ENCODE assay signal across 1 cellular context in genomic region chr19:35509861-35510625, GRCh38.
TF ChIP-seq lines count a peak whose summit lies in the region.

No MANE protein-coding gene starts in this region.

TF ChIP-seq in K562, 482 proteins besides CTCF, POLR2A, EP300 and RAD21:
- TF ChIP-seq CREM (IDR thresholded peaks at IDR 0.05; ENCODE audit: low read depth) (peak; percentile 37; the same call in 1 of the 2 replicates), RCOR1 (IDR thresholded peaks at IDR 0.05; ENCODE audit: borderline replicate concordance in 1 of 2, low read depth in 2 of 2, low read length in 2 of 2) (0 out of 4 replicates have a peak, but pooled peaks of 1 of the 2 experiments have one; percentile 33), MLLT1 (IDR thresholded peaks at IDR 0.05) (0 out of 4 replicates have a peak, but pooled peaks of 1 of the 2 experiments have one; percentile 51), RB1 (IDR thresholded peaks at IDR 0.05; ENCODE audit: low read depth) (peak; percentile 60; the same call in 1 of the 2 replicates), ZNF263 (CRISPR knock-in tag; IDR thresholded peaks at IDR 0.05; ENCODE audit: borderline replicate concordance) (peak; percentile 41; the same call in 1 of the 2 replicates), TCFL5 (CRISPR knock-in tag; conservative IDR thresholded peaks at IDR 0.05) (no peak), IRF2 (CRISPR knock-in tag; IDR thresholded peaks at IDR 0.05) (no peak), ZNF785 (CRISPR knock-in tag; IDR thresholded peaks at IDR 0.05) (no peak), ZBTB7A (IDR thresholded peaks at IDR 0.05; ENCODE audit: borderline replicate concordance, control insufficient read depth, low read depth, low read length) (peak; percentile 71; the same call in 1 of the 2 replicates), CTBP1 (IDR thresholded peaks at IDR 0.05; ENCODE audit: borderline replicate concordance) (peak; percentile 67; the same call in 1 of the 2 replicates), CTCFL (IDR thresholded peaks at IDR 0.05; ENCODE audit: borderline replicate concordance, insufficient read depth, low read depth, low read length, poor library complexity, severe bottlenecking) (peak; percentile 61), TEAD2 (tag; IDR thresholded peaks at IDR 0.05) (peak; percentile 94), SMC3 (conservative IDR thresholded peaks at IDR 0.05; ENCODE audit: insufficient read depth, low read depth, low read length) (peak; percentile 73), FOXP1 (CRISPR knock-in tag; IDR thresholded peaks at IDR 0.05) (no peak), SP1 (CRISPR knock-in tag; IDR thresholded peaks at IDR 0.05) (peak; percentile 33; the same call in 1 of the 2 replicates), ZEB2 (IDR thresholded peaks at IDR 0.05) (peak; percentile 53; the same call in 1 of the 2 replicates), TEAD1 (CRISPR knock-in tag; IDR thresholded peaks at IDR 0.05) (peak; percentile 98 to 99), TFAP4 (CRISPR knock-in tag; IDR thresholded peaks at IDR 0.05; ENCODE audit: borderline replicate concordance) (peak; percentile 57; the same call in 1 of the 2 replicates), NCOR1 (IDR thresholded peaks at IDR 0.05) (no peak), EGR1 (conservative IDR thresholded peaks at IDR 0.05) (peak; percentile 43; the same call in 1 of the 2 replicates), TEAD4 (IDR thresholded peaks at IDR 0.05; ENCODE audit: low read length) (peak; percentile 82), TEAD4 (CRISPR knock-in tag; IDR thresholded peaks at IDR 0.05; ENCODE audit: borderline replicate concordance) (no peak), MBD2 (IDR thresholded peaks at IDR 0.05; ENCODE audit: borderline replicate concordance, low read depth) (no peak), ZNF395 (CRISPR knock-in tag; IDR thresholded peaks at IDR 0.05) (no peak), GABPA (tag; conservative IDR thresholded peaks at IDR 0.05; ENCODE audit: low read depth) (no peak), XRCC5 (IDR thresholded peaks at IDR 0.05; ENCODE audit: low read depth, low read length) (0 out of 2 replicates have a peak, but pooled peaks have one; percentile 47), MAZ (CRISPR knock-in tag; conservative IDR thresholded peaks at IDR 0.05 in 1 of 2, IDR thresholded peaks at IDR 0.05 in 1 of 2) (0 out of 4 replicates have a peak, but pooled peaks of 1 of the 2 experiments have one; percentile 25)
